Comparison of ENCODE assay signal across 7 cellular contexts in genomic region chr19:3129112-3129511, GRCh38. TPM values are rescaled to one million over a fixed set of nuclear protein-coding genes. Genes with fewer than 3 reads are reported as not detected.
A peak's percentile ranks its signal among the peaks of the same experiment; 100 is the strongest.
DNase-seq lines count a peak whose midpoint lies in the region; ATAC-seq and TF ChIP-seq lines count a peak whose summit lies in the region.

No MANE protein-coding gene starts in this region.

- H3K4me1 Mint-ChIP-seq in osteocyte (ENCODE audit: unreplicated experiment), result peaks cover 19% of the 10 kb centered on the region

- peak; percentile 69 for DNase-seq in EH (ENCODE audit: low read depth)
- DNase-seq in Kasumi-1 (lab: John Stamatoyannopoulos, UW), result peak; percentile 38 to 46
- DNase-seq in brain microvascular endothelial cell, result peak; percentile 71
- no peak for DNase-seq in osteocyte (ENCODE audit: extremely low spot score, unreplicated experiment)
- DNase-seq in activated CD4-positive, CD25-positive, alpha-beta regulatory T cell (lab: John Stamatoyannopoulos, UW), result no peak

- ATAC-seq in GM19328 (IDR thresholded peaks at IDR 0.05; ENCODE audit: unreplicated experiment), result no peak
- ATAC-seq in GM21515 (IDR thresholded peaks at IDR 0.05; ENCODE audit: unreplicated experiment), result no peak

- no peak overlapping the region for H3K4me3 Mint-ChIP-seq in osteocyte (ENCODE audit: unreplicated experiment)

- H3K9me3 Mint-ChIP-seq in osteocyte (ENCODE audit: unreplicated experiment), result no peaks in the 10 kb centered on the region

- no peaks in the 10 kb centered on the region for H3K27me3 ChIP-seq in brain microvascular endothelial cell (replicated peaks)

- no peaks in the 10 kb centered on the region for H3K27me3 Mint-ChIP-seq in osteocyte (ENCODE audit: unreplicated experiment)

- TF ChIP-seq CTCF in brain microvascular endothelial cell (IDR thresholded peaks at IDR 0.05; ENCODE audit: low read depth, low read length, missing control alignments) (peak; percentile 47), osteocyte (IDR thresholded peaks at IDR 0.05) (peak; percentile 60)

- H3K27ac Mint-ChIP-seq in osteocyte (ENCODE audit: unreplicated experiment), result no peak overlapping the region

- no peaks in the 10 kb centered on the region for H3K36me3 ChIP-seq in brain microvascular endothelial cell (replicated peaks)

- in situ Hi-C loops in brain microvascular endothelial cell (cut with HindIII; ENCODE audit: low pct_ligation_motif_present, low sequenced_read_pairs), result no loop called here

- H3K27ac ChIP-seq in brain microvascular endothelial cell, result no peak overlapping the region

- H3K36me3 Mint-ChIP-seq in osteocyte (ENCODE audit: unreplicated experiment), result no peaks in the 10 kb centered on the region

- H3K4me3 ChIP-seq in brain microvascular endothelial cell (ENCODE audit: low read depth, low read length), result no peak overlapping the region

RNA-seq across cellular contexts. Expression of gene GNA15, which starts 6.7 kb away (rescaled TPM):
- not detected in 2 replicates for total RNA-seq in osteocyte

RNA-seq across cellular contexts. Expression of gene GNA11, which starts 35.0 kb away (rescaled TPM):
- 65.5 and 69.9 TPM in 2 replicates for total RNA-seq in osteocyte

RNA-seq across cellular contexts. Expression of gene S1PR4, which starts 49.5 kb away (rescaled TPM):
- not detected in 2 replicates for total RNA-seq in osteocyte

RNA-seq across cellular contexts. Expression of gene NCLN, which starts 56.6 kb away (rescaled TPM):
- total RNA-seq in osteocyte, result 60.6 and 61.9 TPM in 2 replicates

Comparison
In these comparisons a context has a peak if more than half of its experiments do, and no peak if none do; other contexts are left out.
1. DNase-seq: peak in EH (single experiment), Kasumi-1 (2 of 2) and brain microvascular endothelial cell (single experiment); none in osteocyte (single experiment) and activated CD4-positive, CD25-positive, alpha-beta regulatory T cell (0 of 4).